11 cellular contexts compared by ENCODE assay signal in genomic region chr12:40168001-40168400, GRCh38. TPM values are rescaled to one million over a fixed set of nuclear protein-coding genes. Genes with fewer than 3 reads are reported as not detected.
A peak's percentile ranks its signal among the peaks of the same experiment; 100 is the strongest.
DNase-seq lines count a peak whose midpoint lies in the region; ATAC-seq, FAIRE-seq and TF ChIP-seq lines count a peak whose summit lies in the region.
"Had no signal": no experiment of that assay in that cellular context is flagged by ENCODE, and none has a peak within 500 bp of the region (broad histone marks: within the 10 kb centered on the region; RNA-seq: fewer than 3 reads in every experiment).

No MANE protein-coding gene starts in this region.

- no peak for DNase-seq in GM18507 (ENCODE audit: extremely low spot score, insufficient read length, low read depth)
- peak; percentile 35 for DNase-seq in GM20000 (ENCODE audit: low spot score)
- peak; percentile 19 for DNase-seq in MV-4-11 (lab: John Stamatoyannopoulos, UW)
- no peak for DNase-seq in amniotic stem cell (lab: John Stamatoyannopoulos, UW)
- DNase-seq in DMS79 treated with DMSO at 0.1 percent for 48 hours (lab: John Stamatoyannopoulos, UW): no peak
- no peak for DNase-seq in OCI-M1 (lab: John Stamatoyannopoulos, UW)
- DNase-seq: CD4-positive, CD25-positive, alpha-beta regulatory T cell; NCI-H1436 treated with DMSO at 0.1 percent for 48 hours had no signal

- peak; percentile 75 for FAIRE-seq in GM18507 (lab: Jason Lieb, UNC)

- TF ChIP-seq CTCF in GM20000 (IDR thresholded peaks at IDR 0.05; ENCODE audit: extremely low read depth, missing control alignments): no peak

- peak; percentile 51 for ATAC-seq in HG02981 (IDR thresholded peaks at IDR 0.05; ENCODE audit: unreplicated experiment)
- no peak for ATAC-seq in esophagus mucosa
- ATAC-seq: natural killer cell treated with Interleukin-12 subunit alpha and Interleukin-12 subunit beta and Interleukin-15 and Interleukin-18, amount 100 ng/mL, for 72 hours had no signal

RNA-seq across cellular contexts. Expression of gene LRRK2, which starts 56.8 kb away (rescaled TPM):
- 14.6 TPM for total RNA-seq in esophagus mucosa

Comparison
In these comparisons a context has a peak if more than half of its experiments do, and no peak if none do; other contexts are left out.
1. DNase-seq: peak in GM20000 (single experiment) and MV-4-11 (single experiment); none in GM18507 (single experiment), amniotic stem cell (single experiment), DMS79 treated with DMSO at 0.1 percent for 48 hours (single experiment) and OCI-M1 (single experiment).